In genomic region chr12:59650594-59651229, GRCh38 we compare ENCODE assay signal across 15 cellular contexts. TPM values are rescaled to one million over a fixed set of nuclear protein-coding genes. Genes with fewer than 3 reads are reported as not detected.
DNase-seq lines count a peak whose midpoint lies in the region; ATAC-seq, FAIRE-seq and TF ChIP-seq lines count a peak whose summit lies in the region.
"Had no signal": no experiment of that assay in that cellular context is flagged by ENCODE, and none has a peak within 500 bp of the region (broad histone marks: within the 10 kb centered on the region; RNA-seq: fewer than 3 reads in every experiment).

No MANE protein-coding gene starts in this region.

- H2AFZ ChIP-seq in endothelial cell of umbilical vein (ENCODE audit: low read depth, low read length) (peak overlapping the region; percentile 42), mesenchymal stem cell (ENCODE audit: low read depth, low read length) (no peak overlapping the region)

- CTCF ChIA-PET in Calu3 (lab: Charles Lee) (interaction anchor here (1.0 to 1.8 kb wide), 5 partner anchors 11 to 835 kb away, joined by 3 to 9 read pairs (median 3); partner anchors contain the start of gene SLC16A7), endothelial cell of umbilical vein (lab: Charles Lee) (interaction anchor here (1.1 kb wide), 2 partner anchors 29 to 158 kb away, joined by 3 to 4 read pairs; no protein-coding TSS in a partner anchor)

- H3K4me2 ChIP-seq in endothelial cell of umbilical vein (ENCODE audit: insufficient read depth, low read length) (no peak overlapping the region), mesenchymal stem cell (ENCODE audit: low read length, poor library complexity, severe bottlenecking) (no peak overlapping the region)

- H3K4me3 ChIP-seq in endothelial cell of umbilical vein (replicated peaks in 1 of 3; ENCODE audit: insufficient read depth in 1 of 3, low read depth in 1 of 3, low read length in 3 of 3) (no peak overlapping the region), mesenchymal stem cell (ENCODE audit: insufficient read depth in 1 of 2, low read depth in 1 of 2, low read length in 2 of 2) (no peak overlapping the region)
- H3K4me3 ChIP-seq: spleen had no signal

- H3K4me1 ChIP-seq in endothelial cell of umbilical vein (ENCODE audit: control insufficient read depth, extremely low read depth, insufficient read depth, low read length) (peaks cover 2% of the 10 kb centered on the region), mesenchymal stem cell (ENCODE audit: control insufficient read depth, insufficient read depth, low read depth, low read length) (peaks cover 2% of the 10 kb centered on the region)
- H3K4me1 ChIP-seq: spleen had no signal

- no peak overlapping the region for H3K23ac ChIP-seq in mesenchymal stem cell (ENCODE audit: low read length in 2 of 2)

- FAIRE-seq in endothelial cell of umbilical vein (lab: Jason Lieb, UNC): no peak

- peak overlapping the region; percentile 76 for H3K27ac Mint-ChIP-seq in Calu3 (ENCODE audit: unreplicated experiment)
- no peak overlapping the region for H3K27ac Mint-ChIP-seq in activated naive CD4-positive, alpha-beta T cell treated with anti-CD3 and anti-CD28 coated beads, Interleukin-2, amount 50 U/mL, for 72 hours
- H3K27ac Mint-ChIP-seq: activated CD8-positive, alpha-beta T cell treated with anti-CD3 and anti-CD28 coated beads for 36 hours; activated naive CD8-positive, alpha-beta T cell; T-helper 1 cell treated with Interleukin-12 subunit alpha and Interleukin-12 subunit beta and Interleukin-4 antibody, amounts not matched to agents 30 μg/mL and 1 μg/mL, for 36 hours had no signal

- no peaks in the 10 kb centered on the region for H4K20me1 ChIP-seq in endothelial cell of umbilical vein (replicated peaks; ENCODE audit: control insufficient read depth, extremely low read depth, insufficient read depth, low read length)

- no peaks in the 10 kb centered on the region for H3K36me3 Mint-ChIP-seq in Calu3 (ENCODE audit: insufficient read depth, unreplicated experiment)
- peaks cover 27 to 48% of the 10 kb centered on the region in 2 donors for H3K36me3 Mint-ChIP-seq in activated naive CD4-positive, alpha-beta T cell treated with anti-CD3 and anti-CD28 coated beads, Interleukin-2, amount 50 U/mL, for 72 hours

- dilution Hi-C loops in endothelial cell of umbilical vein (cut with MboI; ENCODE audit: extremely low pct_ligation_motif_present, low sequenced_read_pairs): no loop called here

- H2BK120ac ChIP-seq in mesenchymal stem cell (ENCODE audit: low read depth, low read length): no peak overlapping the region

- no peak overlapping the region for H2BK5ac ChIP-seq in mesenchymal stem cell (ENCODE audit: low read depth, low read length, poor library complexity, severe bottlenecking)

- H2AK5ac ChIP-seq in mesenchymal stem cell (ENCODE audit: low read length, severe bottlenecking): no peak overlapping the region

- H3K9me1 ChIP-seq in endothelial cell of umbilical vein (replicated peaks; ENCODE audit: control insufficient read depth, extremely low read depth, insufficient read depth, low read length): no peaks in the 10 kb centered on the region

- no peaks in the 10 kb centered on the region for H3K36me3 ChIP-seq in endothelial cell of umbilical vein (ENCODE audit: control insufficient read depth in 2 of 2, extremely low read depth in 1 of 2, insufficient read depth in 2 of 2, low read length in 2 of 2)
- peaks cover 0 to 17% of the 10 kb centered on the region in 2 experiments for H3K36me3 ChIP-seq in mesenchymal stem cell (ENCODE audit: control insufficient read depth in 1 of 2, insufficient read depth in 2 of 2, low read depth in 1 of 2, low read length in 2 of 2)

- H4K91ac ChIP-seq in mesenchymal stem cell (ENCODE audit: low read length): no peak overlapping the region

- H3K4ac ChIP-seq in mesenchymal stem cell (ENCODE audit: low read depth in 1 of 2, low read length in 2 of 2): no peak overlapping the region

- WGBS in mesenchymal stem cell: 100% methylated on average over 2 of the region's 3 CpGs

- H3K27me3 Mint-ChIP-seq in Calu3 (ENCODE audit: unreplicated experiment): no peaks in the 10 kb centered on the region
- H3K27me3 Mint-ChIP-seq: activated CD8-positive, alpha-beta T cell treated with anti-CD3 and anti-CD28 coated beads for 36 hours; activated naive CD8-positive, alpha-beta T cell; effector memory CD8-positive, alpha-beta T cell; naive thymus-derived CD4-positive, alpha-beta T cell had no signal

- H3K9ac ChIP-seq in endothelial cell of umbilical vein (replicated peaks; ENCODE audit: extremely low read depth, insufficient read depth, low read length): no peak overlapping the region
- H3K9ac ChIP-seq in mesenchymal stem cell (ENCODE audit: low read length): no peak overlapping the region

- no peak for ATAC-seq in activated naive CD4-positive, alpha-beta T cell treated with anti-CD3 and anti-CD28 coated beads, Interleukin-2, amount 50 U/mL, for 72 hours
- no peak for ATAC-seq in HG02840 (IDR thresholded peaks at IDR 0.05; ENCODE audit: low FRiP score, unreplicated experiment)
- ATAC-seq in GM21529 (IDR thresholded peaks at IDR 0.05; ENCODE audit: unreplicated experiment): no peak
- ATAC-seq: effector memory CD8-positive, alpha-beta T cell; naive thymus-derived CD4-positive, alpha-beta T cell had no signal

- no peak overlapping the region for H3K14ac ChIP-seq in mesenchymal stem cell (ENCODE audit: low read length in 2 of 2)

- BruUV-seq in Calu3 (replicated peaks; lab: Mats Ljungman, UMichigan) (no TSS peak), endothelial cell of umbilical vein (replicated peaks; lab: Mats Ljungman, UMichigan) (no TSS peak)

- H3K4me3 Mint-ChIP-seq in Calu3 (ENCODE audit: low read depth, unreplicated experiment): peak overlapping the region; percentile 22
- H3K4me3 Mint-ChIP-seq: activated CD8-positive, alpha-beta T cell treated with anti-CD3 and anti-CD28 coated beads for 36 hours; activated naive CD8-positive, alpha-beta T cell; effector memory CD8-positive, alpha-beta T cell; T-helper 1 cell treated with Interleukin-12 subunit alpha and Interleukin-12 subunit beta and Interleukin-4 antibody, amounts not matched to agents 30 μg/mL and 1 μg/mL, for 36 hours had no signal

- peaks cover 26% of the 10 kb centered on the region for H3K4me1 Mint-ChIP-seq in Calu3 (ENCODE audit: low read depth, unreplicated experiment)

- DNase-seq in Calu3 (peak; percentile 35), M059J (ENCODE audit: low read depth) (peak; percentile 31), endothelial cell of umbilical vein (ENCODE audit: low read depth, low spot score) (no peak), mesenchymal stem cell (no peak), NOMO-1 (lab: John Stamatoyannopoulos, UW; ENCODE audit: unreplicated experiment in 2 of 2) (no peak)
- DNase-seq in activated naive CD4-positive, alpha-beta T cell treated with anti-CD3 and anti-CD28 coated beads, Interleukin-2, amount 50 U/mL, for 72 hours (ENCODE audit: low spot score in 2 of 2): no peak
- DNase-seq: activated CD8-positive, alpha-beta T cell treated with anti-CD3 and anti-CD28 coated beads for 36 hours; effector memory CD8-positive, alpha-beta T cell; naive thymus-derived CD4-positive, alpha-beta T cell; NCI-H146; spleen had no signal

- H2BK15ac ChIP-seq in mesenchymal stem cell (ENCODE audit: low read depth, poor library complexity, severe bottlenecking): no peak overlapping the region

- no peak overlapping the region for H3K27ac ChIP-seq in endothelial cell of umbilical vein (ENCODE audit: insufficient read depth, low read depth, low read length)
- peak overlapping the region; percentile 70 for H3K27ac ChIP-seq in mesenchymal stem cell (ENCODE audit: low read length, poor library complexity, severe bottlenecking)

- TF ChIP-seq CTCF in Calu3 (IDR thresholded peaks at IDR 0.05; ENCODE audit: unreplicated experiment) (no peak), endothelial cell of umbilical vein (IDR thresholded peaks at IDR 0.05; ENCODE audit: extremely low read depth in 1 of 2, insufficient read depth in 1 of 2, low read depth in 1 of 2, low read length in 2 of 2) (no peak)

- H3K27me3 ChIP-seq in endothelial cell of umbilical vein (ENCODE audit: control insufficient read depth in 2 of 2, insufficient read depth in 2 of 2, low read length in 2 of 2): no peaks in the 10 kb centered on the region
- H3K27me3 ChIP-seq in mesenchymal stem cell (ENCODE audit: control insufficient read depth in 1 of 2, insufficient read depth in 1 of 2, low read length in 2 of 2): no peaks in the 10 kb centered on the region
- H3K27me3 ChIP-seq: spleen had no signal

- H4K8ac ChIP-seq in mesenchymal stem cell (ENCODE audit: low read length): no peak overlapping the region

- intact Hi-C loops in Calu3 (cut with micrococcal nuclease; ENCODE audit: unreplicated experiment): loop anchor here (1.0 to 2.0 kb wide), 4 partner anchors 53 to 250 kb away; no protein-coding TSS in a partner anchor
- intact Hi-C loops in endothelial cell of umbilical vein (cut with micrococcal nuclease): no loop called here

- no peaks in the 10 kb centered on the region for H3K79me2 ChIP-seq in endothelial cell of umbilical vein (ENCODE audit: control insufficient read depth, insufficient read depth, low read length)

- no peak for TF ChIP-seq POLR2A in endothelial cell of umbilical vein (IDR thresholded peaks at IDR 0.05; ENCODE audit: low read depth, low read length)

- peaks cover 1% of the 10 kb centered on the region for H3K9me3 Mint-ChIP-seq in Calu3 (ENCODE audit: low read depth, unreplicated experiment)
- peaks cover 5 to 24% of the 10 kb centered on the region in 2 donors for H3K9me3 Mint-ChIP-seq in activated naive CD4-positive, alpha-beta T cell treated with anti-CD3 and anti-CD28 coated beads, Interleukin-2, amount 50 U/mL, for 72 hours

- POLR2A ChIA-PET in endothelial cell of umbilical vein (lab: Charles Lee): interaction anchor here (1.2 kb wide), 1 partner anchor 55 kb away, joined by 3 read pairs; the partner anchor contains the start of gene SLC16A7

- no peak overlapping the region for H3K18ac ChIP-seq in mesenchymal stem cell (ENCODE audit: low read depth in 1 of 2, low read length in 2 of 2)

- no peaks in the 10 kb centered on the region for H3K79me1 ChIP-seq in mesenchymal stem cell (replicated peaks; ENCODE audit: low read length, poor library complexity, severe bottlenecking)

- no peak overlapping the region for H2BK12ac ChIP-seq in mesenchymal stem cell (ENCODE audit: low read length in 2 of 2)

- no peaks in the 10 kb centered on the region for H3K9me3 ChIP-seq in endothelial cell of umbilical vein (replicated peaks; ENCODE audit: control insufficient read depth, insufficient read depth, low read length)
- no peaks in the 10 kb centered on the region for H3K9me3 ChIP-seq in mesenchymal stem cell (ENCODE audit: control insufficient read depth, low read length)

RNA-seq across cellular contexts. Expression of gene SLC16A7, which starts 54.9 kb away (rescaled TPM):
- 51.3 and 58.6 TPM in 2 replicates for total RNA-seq in Calu3 (2022)
- 17.8 and 23.5 TPM in 2 replicates for total RNA-seq in M059J (2014; rRNA removed; shearing (Covaris generic))
- total RNA-seq in endothelial cell of umbilical vein: 8.4 and 8.9 TPM in 2 replicates
- polyA plus RNA-seq in endothelial cell of umbilical vein: 1.7 and 2.9 TPM in 2 replicates
- 1.9 and 2.0 TPM in 2 replicates for polyA plus RNA-seq in endothelial cell of umbilical vein (2011; cell fraction: cytosol; rRNA removed)
- 4.7 and 5.5 TPM in 2 replicates for polyA plus RNA-seq in endothelial cell of umbilical vein (2011; cell fraction: nucleus; rRNA removed)
- 2.0 and 4.2 TPM in 2 replicates for polyA plus RNA-seq in endothelial cell of umbilical vein (2012)
- 18.1 and 19.5 TPM in 2 replicates for polyA minus RNA-seq in endothelial cell of umbilical vein
- polyA minus RNA-seq in endothelial cell of umbilical vein (2011; cell fraction: cytosol; rRNA and poly(A)+ RNA removed): 18.7 TPM
- 21.7 and 32.8 TPM in 2 replicates for polyA minus RNA-seq in endothelial cell of umbilical vein (2011; cell fraction: nucleus; rRNA and poly(A)+ RNA removed)
- polyA plus RNA-seq in mesenchymal stem cell (2013, experiment 1 of 2): 3.7 TPM
- polyA plus RNA-seq in mesenchymal stem cell (2013, experiment 2 of 2): 4.1 TPM
- 10 to 100 TPM; 29.2 to 41.8 TPM for total RNA-seq in activated naive CD4-positive, alpha-beta T cell treated with anti-CD3 and anti-CD28 coated beads, Interleukin-2, amount 50 U/mL, for 72 hours

Comparison
In these comparisons a context has a peak if more than half of its experiments do, and no peak if none do; other contexts are left out.
1. DNase-seq: peak in Calu3 (single experiment) and M059J (single experiment); none in endothelial cell of umbilical vein (single experiment), mesenchymal stem cell (single experiment), activated naive CD4-positive, alpha-beta T cell treated with anti-CD3 and anti-CD28 coated beads, Interleukin-2, amount 50 U/mL, for 72 hours (0 of 2) and NOMO-1 (0 of 2).